8 cellular contexts compared by ENCODE assay signal in the genomic region with DNA sequence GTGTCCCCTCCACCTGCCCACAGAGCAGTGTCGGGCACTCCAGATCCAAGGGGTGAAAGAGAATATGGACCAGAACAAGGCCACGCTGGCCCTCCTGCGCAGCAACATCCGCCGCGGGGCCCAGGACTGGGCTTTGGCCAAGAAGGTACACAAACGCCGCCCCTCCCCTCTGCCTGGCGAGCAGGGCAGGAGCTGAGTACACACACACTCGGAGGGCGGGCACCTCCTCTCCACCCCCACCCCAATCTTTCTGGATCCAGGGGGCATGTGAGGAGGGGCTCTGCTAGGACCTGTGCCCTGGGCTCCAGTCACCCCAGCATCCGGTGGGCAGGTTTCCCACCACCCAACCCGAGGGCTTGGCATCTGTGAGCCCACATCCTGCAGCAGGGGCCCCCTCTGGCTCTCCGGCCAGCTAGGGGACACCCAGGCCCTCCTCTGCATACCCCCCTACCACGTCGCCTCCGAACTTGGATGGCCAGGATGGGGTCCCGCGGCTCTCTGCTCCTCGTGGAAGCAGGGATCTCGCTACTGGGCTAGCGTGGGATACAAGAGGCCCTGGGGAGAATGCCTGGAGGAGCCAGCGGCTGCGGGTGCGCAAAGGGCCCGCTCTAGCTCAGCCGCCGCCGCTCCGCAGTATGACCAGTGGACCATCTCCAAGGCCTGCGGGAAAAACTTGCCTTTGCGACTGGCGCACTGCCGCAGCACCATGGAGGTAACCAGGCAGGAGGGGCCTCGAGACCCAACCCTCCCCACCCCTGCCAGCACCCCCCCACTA. TPM values are rescaled to one million over a fixed set of nuclear protein-coding genes. Genes with fewer than 3 reads are reported as not detected.
DNase-seq lines count a peak whose midpoint lies in the region; ATAC-seq and TF ChIP-seq lines count a peak whose summit lies in the region.

No MANE protein-coding gene starts in this region.

- peak overlapping the region; percentile 87 to 93 for H3K27ac ChIP-seq in prostate gland

- no peaks in the 10 kb centered on the region for H3K36me3 ChIP-seq in prostate gland

- intact Hi-C loops in prostate gland (cut with DNase I): no loop called here

- no peak for ATAC-seq in GM18517 (IDR thresholded peaks at IDR 0.05; ENCODE audit: unreplicated experiment)
- no peak for ATAC-seq in HG02852 (IDR thresholded peaks at IDR 0.05; ENCODE audit: unreplicated experiment)

- peaks cover 24% of the 10 kb centered on the region for H3K4me1 ChIP-seq in prostate gland (replicated peaks)

- no peaks in the 10 kb centered on the region for H3K27me3 ChIP-seq in prostate gland (replicated peaks; ENCODE audit: insufficient read depth)

- no peak for TF ChIP-seq POLR2A in prostate gland (IDR thresholded peaks at IDR 0.05)

- H3K4me3 ChIP-seq in epithelial cell of esophagus (ENCODE audit: low read length) (peak overlapping the region; percentile 8), prostate gland (peak overlapping the region; percentile 27 to 44)

- DNase-seq in GM10266 (ENCODE audit: extremely low spot score): peak; percentile 5
- peak; percentile 61 for DNase-seq in NCI-H510A (lab: John Stamatoyannopoulos, UW)
- peak; percentile 17 for DNase-seq in epithelial cell of esophagus (ENCODE audit: low read depth)
- peak; percentile 82 for DNase-seq in prostate gland (ENCODE audit: low spot score)
- no peak for DNase-seq in stimulated activated CD4-positive, alpha-beta T cell treated with anti-CD3 and anti-CD28 coated beads, Interleukin-1b, Interleukin-23, amount 100 ng/mL, for 48 hours
- DNase-seq in mucosa of gallbladder (ENCODE audit: low spot score): no peak

- H3K9me3 ChIP-seq in prostate gland: no peaks in the 10 kb centered on the region

- 26% methylated on average over 28 of the region's 35 CpGs for WGBS in prostate gland

- TF ChIP-seq CTCF in GM10266 (IDR thresholded peaks at IDR 0.05; ENCODE audit: control insufficient read depth, insufficient read depth, low read depth, missing control alignments): no peak
- no peak for TF ChIP-seq CTCF in epithelial cell of esophagus (IDR thresholded peaks at IDR 0.05; ENCODE audit: insufficient read depth, low read depth, low read length, missing control alignments)
- no peak for TF ChIP-seq CTCF in prostate gland (IDR thresholded peaks at IDR 0.05)

RNA-seq across cellular contexts. Expression of gene CCDC183, which starts 3.1 kb away (rescaled TPM):
- total RNA-seq in prostate gland (10 to 100 TPM in 1 of 2 donors, 1 to 10 TPM in 1; 9.5 to 45.0 TPM), mucosa of gallbladder (2.3 TPM)

RNA-seq across cellular contexts. Expression of gene TMEM141, which starts 8.1 kb away (rescaled TPM):
- total RNA-seq in prostate gland (100 to 1,000 TPM; 181 to 335 TPM), mucosa of gallbladder (81.3 TPM)

RNA-seq across cellular contexts. Expression of gene RABL6, which starts 8.5 kb away (rescaled TPM):
- total RNA-seq in prostate gland (100 to 1,000 TPM in 1 of 2 donors, 10 to 100 TPM in 1; 76.6 to 124 TPM), mucosa of gallbladder (91.0 TPM)

RNA-seq across cellular contexts. Expression of gene LCN15, which starts 34.9 kb away (rescaled TPM):
- total RNA-seq in prostate gland (under 1 TPM in 1 of 2 donors, not detected in 1; 0.40 TPM), mucosa of gallbladder (not detected)

RNA-seq across cellular contexts. Expression of gene LCN8, which starts 41.2 kb away (rescaled TPM):
- not detected for total RNA-seq in prostate gland
- total RNA-seq in mucosa of gallbladder: not detected

Comparison
In these comparisons a context has a peak if more than half of its experiments do, and no peak if none do; other contexts are left out.
1. DNase-seq: peak in GM10266 (single experiment), NCI-H510A (single experiment), epithelial cell of esophagus (single experiment) and prostate gland (single experiment); none in stimulated activated CD4-positive, alpha-beta T cell treated with anti-CD3 and anti-CD28 coated beads, Interleukin-1b, Interleukin-23, amount 100 ng/mL, for 48 hours (single experiment) and mucosa of gallbladder (single experiment).